ENCODE assay signal across 2 cellular contexts in genomic region chr11:100925935-100926334, GRCh38.
TF ChIP-seq lines count a peak whose summit lies in the region.

No MANE protein-coding gene starts in this region.

TF ChIP-seq in SK-N-SH, 30 proteins besides CTCF, POLR2A, EP300 and RAD21 (continued from another document):
- TF ChIP-seq IRF3 (IDR thresholded peaks at IDR 0.05; ENCODE audit: low read depth, low read length) = no peak
- no peak for TF ChIP-seq GABPA (IDR thresholded peaks at IDR 0.05; ENCODE audit: low read depth)
- TF ChIP-seq JUND (IDR thresholded peaks at IDR 0.05) = peak; percentile 53
- no peak for TF ChIP-seq YY1 (IDR thresholded peaks at IDR 0.05; ENCODE audit: low read depth)
- TF ChIP-seq MAX (IDR thresholded peaks at IDR 0.05; ENCODE audit: low read depth) = no peak
- TF ChIP-seq PBX3 (IDR thresholded peaks at IDR 0.05) = peak; percentile 68
- no peak for TF ChIP-seq RFX5 (IDR thresholded peaks at IDR 0.05; ENCODE audit: low read length)
- no peak for TF ChIP-seq MXI1 (IDR thresholded peaks at IDR 0.05; ENCODE audit: low read depth, low read length)
- TF ChIP-seq NRF1 (IDR thresholded peaks at IDR 0.05; ENCODE audit: low read depth, low read length) = no peak
- no peak for TF ChIP-seq SIN3A (IDR thresholded peaks at IDR 0.05; ENCODE audit: borderline replicate concordance, low read depth, low read length)
- TF ChIP-seq EZH2phosphoT487 (IDR thresholded peaks at IDR 0.05; ENCODE audit: borderline replicate concordance, low read depth) = no peak
- TF ChIP-seq FOXJ3 (CRISPR knock-in tag; IDR thresholded peaks at IDR 0.05) = no peak
- no peak for TF ChIP-seq GATA2 (CRISPR knock-in tag; IDR thresholded peaks at IDR 0.05)
- no peak for TF ChIP-seq CHD2 (IDR thresholded peaks at IDR 0.05; ENCODE audit: low read length, partially characterized antibody)
- no peak for TF ChIP-seq TAF1 (IDR thresholded peaks at IDR 0.05; ENCODE audit: borderline replicate concordance, low read depth, low read length)
- no peak for TF ChIP-seq NFIC (IDR thresholded peaks at IDR 0.05; ENCODE audit: borderline replicate concordance)
- TF ChIP-seq USF1 (IDR thresholded peaks at IDR 0.05; ENCODE audit: borderline replicate concordance, low read depth) = no peak
- no peak for TF ChIP-seq SMC3 (IDR thresholded peaks at IDR 0.05; ENCODE audit: low read depth, low read length)
- TF ChIP-seq TEAD4 (IDR thresholded peaks at IDR 0.05; ENCODE audit: borderline replicate concordance, insufficient read depth) = no peak
- TF ChIP-seq ZBTB33 (IDR thresholded peaks at IDR 0.05; ENCODE audit: borderline replicate concordance, low read depth) = no peak
- peak; percentile 16; the same call in 1 of the 2 replicates for TF ChIP-seq TCF12 (IDR thresholded peaks at IDR 0.05)
- TF ChIP-seq MEF2A (IDR thresholded peaks at IDR 0.05; ENCODE audit: borderline replicate concordance, low read depth) = no peak
- TF ChIP-seq POLR2AphosphoS5 (IDR thresholded peaks at IDR 0.05; ENCODE audit: low read depth, low read length) = no peak

TF ChIP-seq in SK-N-SH treated with all-trans-retinoic acid at 6 μM for 48 hours, 23 proteins besides CTCF, POLR2A, EP300 and RAD21 (continued from another document):
- TF ChIP-seq BACH2 (CRISPR knock-in tag; IDR thresholded peaks at IDR 0.05; ENCODE audit: borderline replicate concordance) = no peak
- no peak for TF ChIP-seq SNAI2 (CRISPR knock-in tag; IDR thresholded peaks at IDR 0.05)
- no peak for TF ChIP-seq CREB5 (CRISPR knock-in tag; IDR thresholded peaks at IDR 0.05; ENCODE audit: low read depth)
